In the genomic region with DNA sequence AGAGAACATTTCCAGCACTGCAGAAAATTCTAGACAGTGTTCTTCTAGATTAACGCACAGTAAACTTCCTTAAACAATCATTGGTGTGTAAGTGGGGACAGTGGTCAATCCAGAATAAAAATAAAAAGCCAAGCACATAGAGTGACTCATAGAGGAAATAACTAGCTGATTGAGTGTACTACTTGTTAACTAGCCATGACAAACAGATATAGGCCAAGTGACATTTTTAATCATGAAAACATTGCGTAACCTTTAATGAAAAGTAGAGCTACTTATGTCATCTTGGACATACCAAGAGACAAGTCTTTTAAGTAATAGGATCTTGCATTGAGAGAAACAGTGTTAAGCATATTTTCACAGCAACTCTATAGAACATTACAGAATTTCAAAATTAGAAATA, we compare ENCODE assay signal across 13 cellular contexts.
DNase-seq lines count a peak whose midpoint lies in the region; ATAC-seq and TF ChIP-seq lines count a peak whose summit lies in the region.
"Had no signal": no experiment of that assay in that cellular context is flagged by ENCODE, and none has a peak within 500 bp of the region (broad histone marks: within the 10 kb centered on the region; RNA-seq: fewer than 3 reads in every experiment).

No MANE protein-coding gene starts in this region.

- no peak overlapping the region for H3K27ac ChIP-seq in lower lobe of right lung
- H3K27ac ChIP-seq: dorsolateral prefrontal cortex, WERI-Rb-1 had no signal

- H3K36me3 ChIP-seq in lower lobe of right lung: no peaks in the 10 kb centered on the region
- H3K36me3 ChIP-seq: WERI-Rb-1 had no signal

- peak; percentile 53 for DNase-seq in Caki2 (ENCODE audit: low read depth)
- peak; percentile 79 for DNase-seq in M059J (ENCODE audit: low read depth)
- DNase-seq in cardiac fibroblast (ENCODE audit: low read depth in 2 of 2): peak; percentile 57 to 78
- DNase-seq in lower lobe of right lung: no peak
- DNase-seq in Kasumi-1 (lab: John Stamatoyannopoulos, UW): no peak
- no peak for DNase-seq in nucleus accumbens (lab: John Stamatoyannopoulos, UW)
- DNase-seq: activated effector memory CD4-positive, alpha-beta T cell treated with Interleukin-2 at 50 U/mL for 16 hours; dorsolateral prefrontal cortex; naive thymus-derived CD8-positive, alpha-beta T cell; NCI-H1417 treated with DMSO at 0.1 percent for 48 hours; WERI-Rb-1 had no signal

- H3K4me1 ChIP-seq in lower lobe of right lung: no peaks in the 10 kb centered on the region

- H3K4me3 ChIP-seq in cardiac fibroblast (replicated peaks in 1 of 2; ENCODE audit: low read depth in 2 of 2, low read length in 2 of 2): no peak overlapping the region
- no peak overlapping the region for H3K4me3 ChIP-seq in lower lobe of right lung
- H3K4me3 ChIP-seq: dorsolateral prefrontal cortex had no signal

- no peak for TF ChIP-seq CTCF in cardiac fibroblast (IDR thresholded peaks at IDR 0.05; ENCODE audit: low read depth, low read length)
- TF ChIP-seq CTCF in lower lobe of right lung (IDR thresholded peaks at IDR 0.05): no peak

- no peaks in the 10 kb centered on the region for H3K9me3 ChIP-seq in lower lobe of right lung

- ATAC-seq in lower lobe of right lung (peak; percentile 56 to 74), GM18907 (IDR thresholded peaks at IDR 0.05; ENCODE audit: unreplicated experiment) (no peak), HG03135 (IDR thresholded peaks at IDR 0.05; ENCODE audit: unreplicated experiment) (no peak)
- ATAC-seq: naive thymus-derived CD8-positive, alpha-beta T cell had no signal

- in situ Hi-C loops in Caki2 (cut with HindIII; ENCODE audit: low pct_unique_long_range_greater_than_20kb, low sequenced_read_pairs): no loop called here

- no peaks in the 10 kb centered on the region for H3K27me3 ChIP-seq in lower lobe of right lung (ENCODE audit: low read depth)
- H3K27me3 ChIP-seq: dorsolateral prefrontal cortex had no signal

- intact Hi-C loops in lower lobe of right lung (cut with DNase I): no loop called here

Comparison
In these comparisons a context has a peak if more than half of its experiments do, and no peak if none do; other contexts are left out.
1. DNase-seq: peak in Caki2 (single experiment), M059J (single experiment) and cardiac fibroblast (2 of 2); none in lower lobe of right lung (single experiment), Kasumi-1 (0 of 2) and nucleus accumbens (0 of 56).
2. ATAC-seq: peak in lower lobe of right lung (2 of 2); none in GM18907 (single experiment) and HG03135 (single experiment).